Comparison of ENCODE assay signal across 1 cellular context in the genomic region with DNA sequence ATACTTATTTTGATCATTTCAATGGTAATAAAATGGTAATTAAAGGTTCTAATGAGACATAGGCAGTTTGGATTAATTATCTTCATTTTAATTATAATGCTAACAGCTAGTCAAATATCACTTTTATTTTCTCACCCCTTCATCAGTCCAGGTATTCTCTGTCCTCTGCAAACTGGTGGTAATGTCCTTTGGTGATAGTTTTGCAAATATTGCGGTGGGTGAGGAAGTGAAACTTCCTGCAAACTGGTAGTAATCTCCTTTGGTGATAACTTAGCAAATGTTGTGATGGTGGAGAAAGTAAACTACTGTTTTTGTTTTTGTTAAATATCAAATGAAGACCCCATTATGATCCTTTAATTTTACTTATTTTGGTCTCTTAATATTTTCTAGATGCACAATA.
A peak's percentile ranks its signal among the peaks of the same experiment; 100 is the strongest.
TF ChIP-seq lines count a peak whose summit lies in the region.

No MANE protein-coding gene starts in this region.

TF ChIP-seq in GM12878, 131 proteins besides CTCF, POLR2A, EP300 and RAD21 (continued from another document):
- no peak for TF ChIP-seq BHLHE40 (IDR thresholded peaks at IDR 0.05; ENCODE audit: borderline replicate concordance in 1 of 2, low read depth in 2 of 2, low read length in 1 of 2)
- no peak for TF ChIP-seq PRDM15 (CRISPR knock-in tag; IDR thresholded peaks at IDR 0.05)
- no peak for TF ChIP-seq MXI1 (IDR thresholded peaks at IDR 0.05; ENCODE audit: low read depth, low read length)
- TF ChIP-seq HDAC6 (IDR thresholded peaks at IDR 0.05; ENCODE audit: unreplicated experiment): no peak
- no peak for TF ChIP-seq CEBPZ (IDR thresholded peaks at IDR 0.05; ENCODE audit: low read depth, low read length)
- TF ChIP-seq SUZ12 (IDR thresholded peaks at IDR 0.05; ENCODE audit: unreplicated experiment): no peak
- TF ChIP-seq SIN3A (IDR thresholded peaks at IDR 0.05; ENCODE audit: low read depth, low read length): no peak
- TF ChIP-seq MTA2 (IDR thresholded peaks at IDR 0.05; ENCODE audit: low read depth): peak; percentile 20; the same call in 1 of the 2 replicates
- no peak for TF ChIP-seq RAD51 (IDR thresholded peaks at IDR 0.05)
- TF ChIP-seq RFX5 (IDR thresholded peaks at IDR 0.05; ENCODE audit: low read depth, low read length): no peak
- no peak for TF ChIP-seq STAT3 (IDR thresholded peaks at IDR 0.05; ENCODE audit: low read depth, low read length)
- no peak for TF ChIP-seq ESRRA (IDR thresholded peaks at IDR 0.05; ENCODE audit: low read length)
- no peak for TF ChIP-seq PAX8 (IDR thresholded peaks at IDR 0.05)
